17 cellular contexts compared by ENCODE assay signal in the genomic region with DNA sequence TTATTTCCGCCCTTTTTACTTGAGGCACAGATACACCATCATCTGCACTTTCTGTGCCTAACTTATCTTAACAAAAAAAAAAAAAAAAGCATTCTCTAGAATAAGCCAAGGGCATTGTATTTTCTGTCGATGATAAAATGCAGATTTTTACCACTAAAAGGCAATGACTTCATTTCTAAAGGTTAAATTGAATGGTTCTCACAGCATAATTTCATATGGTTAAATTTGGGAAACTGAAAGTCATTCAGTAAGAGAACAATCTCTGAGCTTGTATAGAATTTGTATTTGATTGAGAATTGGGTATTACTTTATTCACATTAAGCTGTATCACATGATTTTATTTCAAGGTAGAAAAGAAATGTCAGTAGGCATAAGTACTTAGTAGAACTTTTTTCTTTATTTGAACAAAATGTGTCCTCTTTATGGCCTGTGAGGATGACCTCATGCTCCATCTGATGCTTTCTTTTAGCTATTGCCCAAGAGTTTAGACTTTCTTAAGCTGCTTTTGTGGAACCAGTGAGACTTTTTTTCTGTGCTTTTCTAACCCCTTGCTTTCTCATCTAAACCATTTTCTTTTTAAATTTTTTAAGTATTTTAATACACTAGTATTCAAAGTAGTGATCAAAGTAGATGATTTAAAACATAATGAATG.
DNase-seq lines count a peak whose midpoint lies in the region; ATAC-seq, FAIRE-seq and TF ChIP-seq lines count a peak whose summit lies in the region.
"Had no signal": no experiment of that assay in that cellular context is flagged by ENCODE, and none has a peak within 500 bp of the region (broad histone marks: within the 10 kb centered on the region; RNA-seq: fewer than 3 reads in every experiment).

No MANE protein-coding gene starts in this region.

- H4K5ac ChIP-seq in IMR-90 (ENCODE audit: low read depth, low read length): no peak overlapping the region

- no peaks in the 10 kb centered on the region for H3K36me3 ChIP-seq in IMR-90 (ENCODE audit: control insufficient read depth, insufficient read depth, low read length)
- H3K36me3 ChIP-seq in pancreas: no peaks in the 10 kb centered on the region

- no peak overlapping the region for H3K14ac ChIP-seq in IMR-90 (replicated peaks; ENCODE audit: low read depth, low read length)

- no peak for TF ChIP-seq POLR2A in IMR-90 (IDR thresholded peaks at IDR 0.05; ENCODE audit: low read depth, low read length)

- peaks cover 26% of the 10 kb centered on the region for H3K4me1 Mint-ChIP-seq in activated CD8-positive, alpha-beta T cell treated with anti-CD3 and anti-CD28 coated beads for 36 hours (ENCODE audit: low read depth)
- H3K4me1 Mint-ChIP-seq in activated CD8-positive, alpha-beta T cell treated with anti-CD3 and anti-CD28 coated beads, Interleukin-2, amount 10 ng/mL, durations not matched to agents 7 days and 5 days (ENCODE audit: low read depth): peaks cover 7% of the 10 kb centered on the region

- in situ Hi-C loops in IMR-90 (cut with MboI; ENCODE audit: low sequenced_read_pairs): no loop called here

- dilution Hi-C loops in IMR-90 (cut with HindIII; ENCODE audit: low sequenced_read_pairs, unreplicated experiment): no loop called here

- no peak overlapping the region for H4K8ac ChIP-seq in IMR-90 (ENCODE audit: low read depth in 2 of 2, low read length in 2 of 2)

- H3K36me3 Mint-ChIP-seq in activated CD8-positive, alpha-beta T cell treated with anti-CD3 and anti-CD28 coated beads for 36 hours (ENCODE audit: low read depth): peaks cover 6% of the 10 kb centered on the region
- H3K36me3 Mint-ChIP-seq in activated CD8-positive, alpha-beta T cell treated with anti-CD3 and anti-CD28 coated beads, Interleukin-2, amount 10 ng/mL, durations not matched to agents 7 days and 5 days (ENCODE audit: low read depth): no peaks in the 10 kb centered on the region

- H3K4me2 ChIP-seq in IMR-90 (ENCODE audit: low read depth, low read length): no peak overlapping the region

- WGBS in IMR-90 (ENCODE audit: extremely low coverage in 2 of 2, insufficient read length in 1 of 2), 2 experiments: no CpG with 5 or more reads among the region's 2 CpGs
- WGBS in pancreas, 2 donors: 83 to 86% methylated on average over 2 of the region's 2 CpGs

- H3K9me1 ChIP-seq in IMR-90 (ENCODE audit: insufficient read depth, low read length): no peaks in the 10 kb centered on the region; the same call in none of the 2 replicates

- H2AK9ac ChIP-seq in IMR-90 (replicated peaks; ENCODE audit: low read depth, low read length, poor library complexity): no peak overlapping the region

- no peak overlapping the region for H2AFZ ChIP-seq in IMR-90 (replicated peaks; ENCODE audit: low read length, poor library complexity)

- peaks cover 48% of the 10 kb centered on the region for H4K20me1 ChIP-seq in IMR-90 (ENCODE audit: insufficient read depth, low read length)

- no TSS peak for BruUV-seq in IMR-90 (replicated peaks; lab: Mats Ljungman, UMichigan)

- H3K9me3 Mint-ChIP-seq in activated CD8-positive, alpha-beta T cell treated with anti-CD3 and anti-CD28 coated beads for 36 hours: no peaks in the 10 kb centered on the region
- H3K9me3 Mint-ChIP-seq in activated CD8-positive, alpha-beta T cell treated with anti-CD3 and anti-CD28 coated beads, Interleukin-2, amount 10 ng/mL, durations not matched to agents 7 days and 5 days (ENCODE audit: insufficient read depth): no peaks in the 10 kb centered on the region

- no peaks in the 10 kb centered on the region for H3K9me3 ChIP-seq in IMR-90 (ENCODE audit: control insufficient read depth, insufficient read depth, low read length)
- H3K9me3 ChIP-seq in pancreas: no peaks in the 10 kb centered on the region

- H2BK120ac ChIP-seq in IMR-90 (ENCODE audit: low read depth, low read length): no peak overlapping the region

- peak; percentile 43 for FAIRE-seq in pancreas (lab: Jason Lieb, UNC)

- H3K9ac ChIP-seq in IMR-90 (ENCODE audit: low read depth, low read length): no peak overlapping the region

- no peak overlapping the region for H2AK5ac ChIP-seq in IMR-90 (ENCODE audit: low read depth, low read length)

- H3K4me1 ChIP-seq in IMR-90 (ENCODE audit: control insufficient read depth, insufficient read depth, low read length) (peaks cover 2% of the 10 kb centered on the region; the same call in 1 of the 2 replicates), pancreas (peaks cover 0 to 11% (median 4%) of the 10 kb centered on the region in 3 donors)

- no peak overlapping the region for H4K91ac ChIP-seq in IMR-90 (ENCODE audit: insufficient read depth, low read depth, low read length)

- H3K4me3 ChIP-seq in IMR-90 (ENCODE audit: insufficient read depth, low read depth, low read length) (no peak overlapping the region), cardiac fibroblast (replicated peaks in 1 of 2; ENCODE audit: low read depth in 2 of 2, low read length in 2 of 2) (no peak overlapping the region), pancreas (no peak overlapping the region)
- H3K4me3 ChIP-seq: skin epidermis had no signal

- no peaks in the 10 kb centered on the region for H3K27me3 Mint-ChIP-seq in activated CD8-positive, alpha-beta T cell treated with anti-CD3 and anti-CD28 coated beads for 36 hours
- no peaks in the 10 kb centered on the region for H3K27me3 Mint-ChIP-seq in activated CD8-positive, alpha-beta T cell treated with anti-CD3 and anti-CD28 coated beads, Interleukin-2, amount 10 ng/mL, durations not matched to agents 7 days and 5 days (ENCODE audit: low read depth)
- H3K27me3 Mint-ChIP-seq: T-helper 17 cell had no signal

- H3K27me3 ChIP-seq in IMR-90 (ENCODE audit: control insufficient read depth, insufficient read depth, low read length) (no peaks in the 10 kb centered on the region), pancreas (no peaks in the 10 kb centered on the region)

- no peak overlapping the region for H3K23ac ChIP-seq in IMR-90 (ENCODE audit: low read depth, low read length)

- no peak overlapping the region for H3K56ac ChIP-seq in IMR-90 (ENCODE audit: extremely low read depth, insufficient read depth, low read length)

- POLR2A ChIA-PET in activated CD8-positive, alpha-beta T cell treated with anti-CD3 and anti-CD28 coated beads for 36 hours (lab: Charles Lee): interaction anchor here (1.2 kb wide), 1 partner anchor 17 kb away, joined by 3 read pairs; no protein-coding TSS in a partner anchor
- POLR2A ChIA-PET in activated CD8-positive, alpha-beta T cell treated with anti-CD3 and anti-CD28 coated beads, Interleukin-2, amount 10 ng/mL, durations not matched to agents 7 days and 5 days (lab: Charles Lee): no interaction called here
- POLR2A ChIA-PET in IMR-90 (lab: Charles Lee; ENCODE audit: unreplicated experiment): no interaction called here

- peak overlapping the region; percentile 45 for H3K27ac Mint-ChIP-seq in activated CD8-positive, alpha-beta T cell treated with anti-CD3 and anti-CD28 coated beads for 36 hours
- no peak overlapping the region for H3K27ac Mint-ChIP-seq in activated CD8-positive, alpha-beta T cell treated with anti-CD3 and anti-CD28 coated beads, Interleukin-2, amount 10 ng/mL, durations not matched to agents 7 days and 5 days
- H3K27ac Mint-ChIP-seq: T-helper 17 cell had no signal

- H3K27ac ChIP-seq in IMR-90 (ENCODE audit: insufficient read depth, low read length) (no peak overlapping the region), pancreas (no peak overlapping the region)
- H3K27ac ChIP-seq: skin epidermis had no signal

- DNase-seq in activated CD8-positive, alpha-beta T cell treated with anti-CD3 and anti-CD28 coated beads for 36 hours: no peak
- DNase-seq in activated CD8-positive, alpha-beta T cell treated with anti-CD3 and anti-CD28 coated beads, Interleukin-2, amount 10 ng/mL, durations not matched to agents 7 days and 5 days: no peak
- DNase-seq in IMR-90 (peak; percentile 82), cardiac fibroblast (ENCODE audit: low read depth in 2 of 2) (peak; percentile 60 to 76), pancreas (no peak), NCI-H1930 (lab: John Stamatoyannopoulos, UW) (no peak)
- DNase-seq: activated CD4-positive, alpha-beta T cell treated with anti-CD3 and anti-CD28 coated beads for 4 hours; GOT3; KBM-7; NCI-H1694 treated with DMSO at 0.1 percent for 48 hours; NCI-H526; nucleus accumbens; stimulated activated naive CD4-positive, alpha-beta T cell treated with Interleukin-2 at 50 U/mL for 16 hours; T-helper 17 cell had no signal

- peaks cover 33 to 52% of the 10 kb centered on the region in 2 experiments for H3K79me1 ChIP-seq in IMR-90 (ENCODE audit: low read depth in 1 of 2, low read length in 2 of 2)

- no peak overlapping the region for H3K4me3 Mint-ChIP-seq in activated CD8-positive, alpha-beta T cell treated with anti-CD3 and anti-CD28 coated beads for 36 hours
- no peak overlapping the region for H3K4me3 Mint-ChIP-seq in activated CD8-positive, alpha-beta T cell treated with anti-CD3 and anti-CD28 coated beads, Interleukin-2, amount 10 ng/mL, durations not matched to agents 7 days and 5 days
- H3K4me3 Mint-ChIP-seq: T-helper 17 cell had no signal

- no peak overlapping the region for H2BK5ac ChIP-seq in IMR-90 (ENCODE audit: low read depth, low read length, poor library complexity, severe bottlenecking)

- TF ChIP-seq RAD21 in IMR-90 (IDR thresholded peaks at IDR 0.05; ENCODE audit: low read length): no peak

- peak; percentile 71 for ATAC-seq in activated CD8-positive, alpha-beta T cell treated with anti-CD3 and anti-CD28 coated beads for 36 hours
- ATAC-seq in activated CD8-positive, alpha-beta T cell treated with anti-CD3 and anti-CD28 coated beads, Interleukin-2, amount 10 ng/mL, durations not matched to agents 7 days and 5 days: no peak
- ATAC-seq in IMR-90 (ENCODE audit: low read depth) (peak; percentile 75), pancreas (peak; percentile 38 to 71 (median 58)), GM19328 (IDR thresholded peaks at IDR 0.05; ENCODE audit: unreplicated experiment) (no peak), GM21717 (IDR thresholded peaks at IDR 0.05; ENCODE audit: unreplicated experiment) (no peak)
- ATAC-seq: T-helper 17 cell had no signal

- no peak overlapping the region for H3K4ac ChIP-seq in IMR-90 (ENCODE audit: low read depth, low read length)

- intact Hi-C loops in activated CD8-positive, alpha-beta T cell treated with anti-CD3 and anti-CD28 coated beads for 36 hours (cut with micrococcal nuclease): no loop called here
- intact Hi-C loops in IMR-90 (cut with micrococcal nuclease) (loop anchor here (10.0 kb wide), 1 partner anchor 284 kb away; no protein-coding TSS in a partner anchor), pancreas (cut with DNase I) (no loop called here)

- CTCF ChIA-PET in activated CD8-positive, alpha-beta T cell treated with anti-CD3 and anti-CD28 coated beads for 36 hours (lab: Charles Lee): interaction anchor here (0.6 to 1.6 kb wide), 4 partner anchors 24 to 126 kb away, joined by 3 to 4 read pairs (median 3); no protein-coding TSS in a partner anchor
- CTCF ChIA-PET in activated CD8-positive, alpha-beta T cell treated with anti-CD3 and anti-CD28 coated beads, Interleukin-2, amount 10 ng/mL, durations not matched to agents 7 days and 5 days (lab: Charles Lee): interaction anchor here (0.6 to 0.9 kb wide), 3 partner anchors 25 to 287 kb away, joined by 3 read pairs; no protein-coding TSS in a partner anchor
- CTCF ChIA-PET in IMR-90 (lab: Yijun Ruan, JAX): interaction anchor here (1.1 kb wide), 1 partner anchor 55 kb away, joined by 3 read pairs; no protein-coding TSS in a partner anchor

- H3K18ac ChIP-seq in IMR-90 (ENCODE audit: low read depth, low read length): no peak overlapping the region

- TF ChIP-seq CTCF in activated CD8-positive, alpha-beta T cell treated with anti-CD3 and anti-CD28 coated beads for 36 hours (IDR thresholded peaks at IDR 0.05): no peak
- TF ChIP-seq CTCF in IMR-90 (conservative IDR thresholded peaks at IDR 0.05; ENCODE audit: low read depth, low read length) (no peak), cardiac fibroblast (IDR thresholded peaks at IDR 0.05; ENCODE audit: low read depth, low read length) (no peak), pancreas (IDR thresholded peaks at IDR 0.05) (no peak)

- H2BK20ac ChIP-seq in IMR-90 (ENCODE audit: low read depth, low read length): no peak overlapping the region

- no peak overlapping the region for H2BK15ac ChIP-seq in IMR-90 (ENCODE audit: low read depth, low read length)

Comparison
In these comparisons a context has a peak if more than half of its experiments do, and no peak if none do; other contexts are left out.
1. ATAC-seq: peak in activated CD8-positive, alpha-beta T cell treated with anti-CD3 and anti-CD28 coated beads for 36 hours (single experiment), IMR-90 (single experiment) and pancreas (4 of 4); none in activated CD8-positive, alpha-beta T cell treated with anti-CD3 and anti-CD28 coated beads, Interleukin-2, amount 10 ng/mL, durations not matched to agents 7 days and 5 days (single experiment), GM19328 (single experiment) and GM21717 (single experiment).
2. DNase-seq: peak in IMR-90 (single experiment) and cardiac fibroblast (2 of 2); none in activated CD8-positive, alpha-beta T cell treated with anti-CD3 and anti-CD28 coated beads for 36 hours (single experiment), activated CD8-positive, alpha-beta T cell treated with anti-CD3 and anti-CD28 coated beads, Interleukin-2, amount 10 ng/mL, durations not matched to agents 7 days and 5 days (single experiment), pancreas (0 of 6) and NCI-H1930 (0 of 2).